9 cellular contexts compared by ENCODE assay signal in the genomic region with DNA sequence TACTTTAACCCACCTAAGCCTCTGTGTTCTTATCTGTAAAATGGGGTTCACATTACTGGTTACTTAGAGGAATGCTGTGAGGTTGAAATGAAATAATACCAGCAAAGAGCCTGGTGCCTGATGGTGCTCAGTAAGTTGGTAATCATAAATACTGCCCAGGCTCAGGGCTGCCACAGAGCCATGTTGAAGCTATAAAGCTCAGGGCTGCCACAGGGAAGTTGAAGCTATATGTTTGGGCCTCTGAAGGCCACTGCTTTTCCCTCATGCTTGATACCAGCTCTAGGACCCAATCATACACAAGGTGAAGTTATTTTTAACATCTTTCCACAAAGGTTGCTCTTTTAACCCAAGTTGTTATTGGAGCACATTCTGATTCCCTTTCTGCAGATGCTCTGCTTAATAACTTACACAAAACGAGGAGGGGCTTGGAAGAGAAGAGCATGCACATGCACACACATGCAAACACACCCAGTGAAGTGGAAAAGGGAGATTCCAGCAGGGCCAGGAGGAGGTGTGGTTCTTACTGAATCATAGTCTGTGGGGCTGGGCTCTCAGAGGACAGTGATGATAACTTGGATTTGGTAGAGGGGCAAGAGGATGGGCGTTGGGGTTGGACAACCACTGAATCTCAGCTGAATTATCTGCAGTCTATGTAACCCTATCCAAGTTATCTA. TPM values are rescaled to one million over a fixed set of nuclear protein-coding genes. Genes with fewer than 3 reads are reported as not detected.
DNase-seq lines count a peak whose midpoint lies in the region; ATAC-seq, FAIRE-seq and TF ChIP-seq lines count a peak whose summit lies in the region.
"Had no signal": no experiment of that assay in that cellular context is flagged by ENCODE, and none has a peak within 500 bp of the region (broad histone marks: within the 10 kb centered on the region; RNA-seq: fewer than 3 reads in every experiment).

No MANE protein-coding gene starts in this region.

- FAIRE-seq in GM12892 (lab: Jason Lieb, UNC): peak; percentile 98

- H3K9me3 ChIP-seq in gastroesophageal sphincter: no peaks in the 10 kb centered on the region
- H3K9me3 ChIP-seq: psoas muscle had no signal

- H3K36me3 ChIP-seq in gastroesophageal sphincter: peaks cover 3 to 98% of the 10 kb centered on the region in 2 donors

- TF ChIP-seq EP300 in gastroesophageal sphincter (IDR thresholded peaks at IDR 0.05): no peak

- peak; percentile 91 for ATAC-seq in GM19463 (IDR thresholded peaks at IDR 0.05; ENCODE audit: unreplicated experiment)
- ATAC-seq in HG03108 (IDR thresholded peaks at IDR 0.05; ENCODE audit: unreplicated experiment): peak; percentile 73
- ATAC-seq in gastroesophageal sphincter: no peak
- ATAC-seq: psoas muscle had no signal

- no peak overlapping the region for H3K4me3 ChIP-seq in choroid plexus epithelial cell (ENCODE audit: low read depth, low read length)
- no peak overlapping the region for H3K4me3 ChIP-seq in gastroesophageal sphincter
- H3K4me3 ChIP-seq: psoas muscle had no signal

- TF ChIP-seq CTCF in choroid plexus epithelial cell (conservative IDR thresholded peaks at IDR 0.05; ENCODE audit: low read depth, low read length): no peak
- TF ChIP-seq CTCF in gastroesophageal sphincter (IDR thresholded peaks at IDR 0.05): no peak

- TF ChIP-seq POLR2A in GM12892 (IDR thresholded peaks at IDR 0.05; ENCODE audit: low read depth, low read length) (no peak), gastroesophageal sphincter (IDR thresholded peaks at IDR 0.05) (no peak)

- no peaks in the 10 kb centered on the region for H3K4me1 ChIP-seq in gastroesophageal sphincter
- H3K4me1 ChIP-seq: psoas muscle had no signal

- no peaks in the 10 kb centered on the region for H3K27me3 ChIP-seq in gastroesophageal sphincter

- DNase-seq in GM12892 (ENCODE audit: insufficient read length) (no peak), choroid plexus epithelial cell (ENCODE audit: low read depth) (peak; percentile 30), cerebellar cortex (ENCODE audit: low spot score) (no peak), NCI-H2029 (lab: John Stamatoyannopoulos, UW) (no peak)
- DNase-seq in activated T-cell treated with anti-CD3 and anti-CD28 coated beads, Interleukin-2, amount 50 U/mL, for 48 hours: no peak
- DNase-seq: psoas muscle had no signal

- WGBS in gastroesophageal sphincter (ENCODE audit: low coverage in 1 of 2), 2 donors: 63 to 68% methylated on average over 1 to 2 of the region's 2 CpGs

- no peak overlapping the region for H3K27ac ChIP-seq in gastroesophageal sphincter
- H3K27ac ChIP-seq: psoas muscle had no signal

RNA-seq across cellular contexts. Expression of gene PARP14, which starts 17.4 kb away (rescaled TPM):
- 56.7 TPM for polyA plus RNA-seq in GM12892 (2012; ENCODE audit: missing spikeins)
- 10 to 100 TPM; 25.0 to 59.0 (median 35.0) TPM for total RNA-seq in gastroesophageal sphincter
